ENCODE assay signal across 8 cellular contexts in genomic region chr12:22409071-22409951, GRCh38.
A peak's percentile ranks its signal among the peaks of the same experiment; 100 is the strongest.
DNase-seq lines count a peak whose midpoint lies in the region; ATAC-seq, FAIRE-seq and TF ChIP-seq lines count a peak whose summit lies in the region.

No MANE protein-coding gene starts in this region.

- no peaks in the 10 kb centered on the region for H3K27me3 Mint-ChIP-seq in activated T-helper 2 cell treated with anti-CD3 and anti-CD28 coated beads, Interferon-gamma antibody, Interleukin-2, Interleukin-4, amounts not matched to agents 10 μg/mL and 5 μg/mL and 100 μg/mL, durations not matched to agents 14 hours and 24 hours and 36 hours (ENCODE audit: low read depth)

- H3K4me1 ChIP-seq in A673 (ENCODE audit: insufficient read depth, low read length, poor library complexity, severe bottlenecking): no peaks in the 10 kb centered on the region
- peaks cover 0 to 9% (median 0%) of the 10 kb centered on the region in 3 donors for H3K4me1 ChIP-seq in pancreas

- H3K27me3 ChIP-seq in A673 (replicated peaks; ENCODE audit: insufficient read depth, low read depth, low read length, poor library complexity): no peaks in the 10 kb centered on the region
- no peaks in the 10 kb centered on the region for H3K27me3 ChIP-seq in pancreas

- H3K36me3 ChIP-seq in A673 (ENCODE audit: insufficient read depth, low read length, poor library complexity, severe bottlenecking): no peaks in the 10 kb centered on the region
- H3K36me3 ChIP-seq in pancreas: no peaks in the 10 kb centered on the region

- no peak overlapping the region for H3K4me3 Mint-ChIP-seq in activated T-helper 2 cell treated with anti-CD3 and anti-CD28 coated beads, Interferon-gamma antibody, Interleukin-2, Interleukin-4, amounts not matched to agents 10 μg/mL and 5 μg/mL and 100 μg/mL, durations not matched to agents 14 hours and 24 hours and 36 hours (ENCODE audit: low read depth)

- no peak for TF ChIP-seq POLR2A in erythroblast (IDR thresholded peaks at IDR 0.05; ENCODE audit: low read length)

- BruUV-seq in A673 (replicated peaks; lab: Mats Ljungman, UMichigan): no TSS peak

- POLR2A ChIA-PET in A673 (lab: Charles Lee; ENCODE audit: low non-redundant PET): no interaction called here

- TF ChIP-seq CTCF in A673 (conservative IDR thresholded peaks at IDR 0.05; ENCODE audit: low read depth, low read length) (no peak), pancreas (IDR thresholded peaks at IDR 0.05) (no peak)

- FAIRE-seq in GM19239 (lab: Jason Lieb, UNC) (peak; percentile 95), pancreas (lab: Jason Lieb, UNC) (no peak)

- no peak overlapping the region for H3K27ac Mint-ChIP-seq in activated T-helper 2 cell treated with anti-CD3 and anti-CD28 coated beads, Interferon-gamma antibody, Interleukin-2, Interleukin-4, amounts not matched to agents 10 μg/mL and 5 μg/mL and 100 μg/mL, durations not matched to agents 14 hours and 24 hours and 36 hours

- H3K27ac ChIP-seq in A673 (ENCODE audit: low read depth, low read length, poor library complexity, severe bottlenecking) (no peak overlapping the region), pancreas (no peak overlapping the region)

- intact Hi-C loops in A673 (cut with micrococcal nuclease; ENCODE audit: unreplicated experiment) (no loop called here), pancreas (cut with DNase I) (no loop called here)
- intact Hi-C loops in activated T-helper 2 cell treated with anti-CD3 and anti-CD28 coated beads, Interferon-gamma antibody, Interleukin-2, Interleukin-4, amounts not matched to agents 10 μg/mL and 5 μg/mL and 100 μg/mL, durations not matched to agents 14 hours and 24 hours and 36 hours (cut with micrococcal nuclease): loop anchor here (5.0 kb wide), 1 partner anchor 33 kb away; no protein-coding TSS in a partner anchor

- H3K36me3 Mint-ChIP-seq in activated T-helper 2 cell treated with anti-CD3 and anti-CD28 coated beads, Interferon-gamma antibody, Interleukin-2, Interleukin-4, amounts not matched to agents 10 μg/mL and 5 μg/mL and 100 μg/mL, durations not matched to agents 14 hours and 24 hours and 36 hours (ENCODE audit: low read depth): no peaks in the 10 kb centered on the region

- no peaks in the 10 kb centered on the region for H3K9me3 Mint-ChIP-seq in activated T-helper 2 cell treated with anti-CD3 and anti-CD28 coated beads, Interferon-gamma antibody, Interleukin-2, Interleukin-4, amounts not matched to agents 10 μg/mL and 5 μg/mL and 100 μg/mL, durations not matched to agents 14 hours and 24 hours and 36 hours

- no peaks in the 10 kb centered on the region for H3K9me3 ChIP-seq in A673 (ENCODE audit: low read depth, low read length, poor library complexity, severe bottlenecking)
- no peaks in the 10 kb centered on the region for H3K9me3 ChIP-seq in pancreas

- peaks cover 13% of the 10 kb centered on the region for H3K4me1 Mint-ChIP-seq in activated T-helper 2 cell treated with anti-CD3 and anti-CD28 coated beads, Interferon-gamma antibody, Interleukin-2, Interleukin-4, amounts not matched to agents 10 μg/mL and 5 μg/mL and 100 μg/mL, durations not matched to agents 14 hours and 24 hours and 36 hours (ENCODE audit: low read depth)

- DNase-seq in A673 (ENCODE audit: low spot score) (peak; percentile 13), GM19239 (ENCODE audit: insufficient read length, low spot score) (peak; percentile 26), pancreas (no peak), NCI-H524 treated with DMSO at 0.1 percent for 48 hours (lab: John Stamatoyannopoulos, UW) (no peak), HK-2 (ENCODE audit: unreplicated experiment) (no peak), erythroblast (lab: John Stamatoyannopoulos, UW) (no peak)
- peak; percentile 18 for DNase-seq in activated T-helper 2 cell treated with anti-CD3 and anti-CD28 coated beads, Interferon-gamma antibody, Interleukin-2, Interleukin-4, amounts not matched to agents 10 μg/mL and 5 μg/mL and 100 μg/mL, durations not matched to agents 14 hours and 24 hours and 36 hours (ENCODE audit: low spot score)

- 60 to 62% methylated on average over 14 of the region's 14 CpGs for WGBS in pancreas, 2 donors

- no peak overlapping the region for H3K4me3 ChIP-seq in A673 (ENCODE audit: low read depth, low read length, poor library complexity, severe bottlenecking)
- H3K4me3 ChIP-seq in pancreas: no peak overlapping the region

- peak; percentile 96 for ATAC-seq in HG03139 (IDR thresholded peaks at IDR 0.05; ENCODE audit: unreplicated experiment)
- ATAC-seq in pancreas: peak in 3 of 4 donors; percentile 19 to 49 (median 38)

- CTCF ChIA-PET in A673 (lab: Charles Lee): no interaction called here

Comparison
In these comparisons a context has a peak if more than half of its experiments do, and no peak if none do; other contexts are left out.
1. DNase-seq: peak in A673 (single experiment), GM19239 (single experiment) and activated T-helper 2 cell treated with anti-CD3 and anti-CD28 coated beads, Interferon-gamma antibody, Interleukin-2, Interleukin-4, amounts not matched to agents 10 μg/mL and 5 μg/mL and 100 μg/mL, durations not matched to agents 14 hours and 24 hours and 36 hours (single experiment); none in pancreas (0 of 6), NCI-H524 treated with DMSO at 0.1 percent for 48 hours (single experiment), HK-2 (single experiment) and erythroblast (0 of 2).